ENCODE assay signal across 8 cellular contexts in genomic region chr3:168847293-168847883, GRCh38.
DNase-seq lines count a peak whose midpoint lies in the region; ATAC-seq and TF ChIP-seq lines count a peak whose summit lies in the region.

No MANE protein-coding gene starts in this region.

- H3K36me3 ChIP-seq in SJCRH30 (no peaks in the 10 kb centered on the region), skeletal muscle satellite cell (ENCODE audit: insufficient read depth, low read length) (no peaks in the 10 kb centered on the region)
- H3K36me3 ChIP-seq in CD4-positive, alpha-beta memory T cell (ENCODE audit: insufficient read depth, low read length) = no peaks in the 10 kb centered on the region

- peak; percentile 74 for ATAC-seq in GM21390 (IDR thresholded peaks at IDR 0.05; ENCODE audit: unreplicated experiment)

- TF ChIP-seq CTCF in LNCaP clone FGC (IDR thresholded peaks at IDR 0.05; ENCODE audit: control insufficient read depth, extremely low read depth, insufficient read depth) = peak; percentile 68

- H3K4me2 ChIP-seq in skeletal muscle satellite cell (ENCODE audit: low read length) = peak overlapping the region; percentile 73

- no peaks in the 10 kb centered on the region for H3K9me3 ChIP-seq in SJCRH30 (replicated peaks)
- no peaks in the 10 kb centered on the region for H3K9me3 ChIP-seq in skeletal muscle satellite cell (replicated peaks; ENCODE audit: low read length)
- H3K9me3 ChIP-seq in CD4-positive, alpha-beta memory T cell (ENCODE audit: control insufficient read depth in 1 of 2, low read length in 2 of 2) = no peaks in the 10 kb centered on the region

- intact Hi-C loops in CD4-positive, alpha-beta memory T cell (cut with micrococcal nuclease) = no loop called here

- H3K27ac ChIP-seq in SJCRH30 = no peak overlapping the region
- H3K27ac ChIP-seq in CD4-positive, alpha-beta memory T cell (ENCODE audit: low read depth, low read length) = no peak overlapping the region

- DNase-seq in Daoy (ENCODE audit: low read depth) (peak; percentile 40), LNCaP clone FGC (ENCODE audit: low read depth) (no peak), SJCRH30 (peak; percentile 3 to 46), foreskin melanocyte (peak; percentile 22), NCI-H226 (no peak)
- DNase-seq in CD4-positive, alpha-beta memory T cell = no peak

- H3K4me3 ChIP-seq in LNCaP clone FGC (ENCODE audit: low read depth, low read length) (no peak overlapping the region), SJCRH30 (no peak overlapping the region), skeletal muscle satellite cell (ENCODE audit: low read length) (peak overlapping the region; percentile 53)
- no peak overlapping the region for H3K4me3 ChIP-seq in CD4-positive, alpha-beta memory T cell (ENCODE audit: low read length in 2 of 2)

- no peaks in the 10 kb centered on the region for H3K36me3 Mint-ChIP-seq in CD4-positive, alpha-beta memory T cell

- no peaks in the 10 kb centered on the region for H3K4me1 ChIP-seq in SJCRH30
- no peaks in the 10 kb centered on the region for H3K4me1 ChIP-seq in skeletal muscle satellite cell (ENCODE audit: control insufficient read depth, insufficient read depth, low read length)
- H3K4me1 ChIP-seq in CD4-positive, alpha-beta memory T cell (ENCODE audit: insufficient read depth, low read length) = no peaks in the 10 kb centered on the region

- H3K9ac ChIP-seq in skeletal muscle satellite cell (ENCODE audit: low read depth, low read length) = no peak overlapping the region

- H3K27me3 ChIP-seq in SJCRH30 = peaks cover 4% of the 10 kb centered on the region; the same call in 1 of the 2 replicates
- no peaks in the 10 kb centered on the region for H3K27me3 ChIP-seq in skeletal muscle satellite cell (ENCODE audit: control insufficient read depth, insufficient read depth, low read length)
- H3K27me3 ChIP-seq in CD4-positive, alpha-beta memory T cell (ENCODE audit: insufficient read depth, low read length) = no peaks in the 10 kb centered on the region

- POLR2A ChIA-PET in CD4-positive, alpha-beta memory T cell (lab: Charles Lee; ENCODE audit: partially characterized antibody) = no interaction called here

- no peaks in the 10 kb centered on the region for H3K4me1 Mint-ChIP-seq in CD4-positive, alpha-beta memory T cell

- no peak overlapping the region for H3K27ac Mint-ChIP-seq in CD4-positive, alpha-beta memory T cell

- H3K9me3 Mint-ChIP-seq in CD4-positive, alpha-beta memory T cell = peaks cover 0 to 4% (median under 1%) of the 10 kb centered on the region in 8 donors

- CTCF ChIA-PET in CD4-positive, alpha-beta memory T cell (lab: Charles Lee; ENCODE audit: partially characterized antibody) = no interaction called here

- no peak overlapping the region for H3K4me3 Mint-ChIP-seq in CD4-positive, alpha-beta memory T cell

- no peaks in the 10 kb centered on the region for H3K27me3 Mint-ChIP-seq in CD4-positive, alpha-beta memory T cell

Comparison
In these comparisons a context has a peak if more than half of its experiments do, and no peak if none do; other contexts are left out.
1. DNase-seq: peak in Daoy (single experiment), SJCRH30 (2 of 2) and foreskin melanocyte (single experiment); none in LNCaP clone FGC (single experiment), NCI-H226 (single experiment) and CD4-positive, alpha-beta memory T cell (0 of 5).